Comparison of ENCODE assay signal across 14 cellular contexts in the genomic region with DNA sequence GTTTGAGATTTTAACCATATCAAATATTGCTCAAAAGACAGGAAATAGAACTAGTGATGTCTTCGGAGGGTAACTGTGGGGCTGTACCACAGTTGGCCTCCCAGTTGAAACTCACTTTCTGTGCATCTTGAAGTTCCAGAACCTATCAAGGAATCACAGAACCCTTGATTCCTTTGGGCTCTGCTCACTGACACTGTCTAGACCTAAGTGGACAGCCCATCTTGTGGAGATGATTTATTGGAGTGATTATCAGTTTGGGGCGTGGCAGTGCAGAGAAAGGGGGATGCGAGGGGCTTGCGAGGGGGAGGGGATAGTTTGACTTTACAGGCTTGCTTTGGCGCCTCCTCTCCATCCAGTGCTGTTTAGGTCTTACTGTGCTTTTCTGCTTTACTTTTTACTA.
"Had no signal": no experiment of that assay in that cellular context is flagged by ENCODE, and none has a peak within 500 bp of the region (broad histone marks: within the 10 kb centered on the region; RNA-seq: fewer than 3 reads in every experiment).

No MANE protein-coding gene starts in this region.

- ATAC-seq: activated CD4-positive, alpha-beta T cell treated with anti-CD3 and anti-CD28 coated beads for 36 hours; activated CD8-positive, alpha-beta T cell treated with anti-CD3 and anti-CD28 coated beads for 36 hours had no signal

- H3K9me3 ChIP-seq: adrenal gland, esophagus squamous epithelium, neutrophil, stomach, thyroid gland had no signal

- H3K27ac ChIP-seq: adrenal gland, esophagus squamous epithelium, neutrophil, stomach, thyroid gland, VCaP had no signal

- H3K36me3 ChIP-seq: adrenal gland, esophagus squamous epithelium, neutrophil, stomach, thyroid gland had no signal

- DNase-seq: activated CD4-positive, alpha-beta T cell treated with anti-CD3 and anti-CD28 coated beads for 36 hours; activated CD8-positive, alpha-beta memory T cell treated with anti-CD3 and anti-CD28 coated beads, Interleukin-2, amount 50 U/mL, for 4 hours; activated CD8-positive, alpha-beta T cell treated with anti-CD3 and anti-CD28 coated beads for 36 hours; activated naive CD4-positive, alpha-beta T cell treated with anti-CD3 and anti-CD28 coated beads for 36 hours; adrenal gland; esophagus squamous epithelium; foreskin fibroblast; stimulated activated CD4-positive, alpha-beta T cell treated with anti-CD3 and anti-CD28 coated beads, Interleukin-12 subunit alpha, Interleukin-12 subunit beta, amount 100 ng/mL, for 4 hours; stimulated activated CD4-positive, alpha-beta T cell treated with anti-CD3 and anti-CD28 coated beads, Interleukin-2, amount 100 ng/mL, for 48 hours; stimulated activated CD8-positive, alpha-beta memory T cell treated with anti-CD3 and anti-CD28 coated beads, Interleukin-4, amount 100 ng/mL, for 48 hours; stomach; thyroid gland had no signal

- H3K4me3 ChIP-seq: adrenal gland, esophagus squamous epithelium, stomach, thyroid gland had no signal

- H3K27me3 ChIP-seq: adrenal gland, esophagus squamous epithelium, neutrophil, stomach, thyroid gland had no signal
